6 cellular contexts compared by ENCODE assay signal in the genomic region with DNA sequence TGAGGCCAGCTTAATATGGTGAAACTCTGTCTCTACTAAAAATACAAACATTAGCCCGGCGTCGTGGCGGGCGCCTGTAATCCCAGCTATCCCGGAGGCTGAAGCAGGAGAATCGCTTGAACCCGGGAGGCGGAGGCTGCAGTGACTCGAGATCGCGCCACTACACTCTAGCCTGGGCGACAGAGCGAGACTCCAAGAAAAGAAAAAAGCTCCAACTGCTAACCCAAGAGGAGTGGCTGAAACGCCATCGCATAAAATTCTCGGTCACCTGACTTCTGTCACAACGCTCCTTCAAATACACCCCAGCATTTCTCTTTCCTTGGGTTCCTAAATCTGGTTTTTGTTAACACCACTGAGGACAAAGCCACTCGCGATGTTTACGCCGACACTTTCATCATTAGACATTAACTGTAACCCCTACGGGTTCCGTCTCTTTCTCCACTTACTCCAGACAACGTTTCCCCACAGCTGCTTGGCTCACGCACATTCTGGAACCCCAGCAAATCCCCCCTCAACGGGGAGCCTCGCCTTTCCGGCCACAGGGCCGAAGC. TPM values are rescaled to one million over a fixed set of nuclear protein-coding genes. Genes with fewer than 3 reads are reported as not detected.
DNase-seq lines count a peak whose midpoint lies in the region; ATAC-seq, FAIRE-seq and TF ChIP-seq lines count a peak whose summit lies in the region.

No MANE protein-coding gene starts in this region.

- H3K4me3 Mint-ChIP-seq in CD14-positive monocyte (peak overlapping the region; percentile 89 to 97), activated B cell treated with CpG ODN at 0.5 μM for 24 hours (peak overlapping the region; percentile 100)

- no peak for FAIRE-seq in kidney (lab: Jason Lieb, UNC)

- H3K36me3 ChIP-seq in HAP-1 (replicated peaks) (peaks cover 44% of the 10 kb centered on the region), kidney (ENCODE audit: control insufficient read depth in 1 of 2, insufficient read depth in 2 of 2, low read length in 2 of 2) (peaks cover 11 to 28% of the 10 kb centered on the region in 2 donors), vagina (peaks cover 0 to 16% of the 10 kb centered on the region in 2 donors)

- H3K9me3 Mint-ChIP-seq in CD14-positive monocyte, result peaks cover 0 to 1% (median 0%) of the 10 kb centered on the region in 7 donors
- no peaks in the 10 kb centered on the region for H3K9me3 Mint-ChIP-seq in activated B cell treated with CpG ODN at 0.5 μM for 24 hours

- CTCF ChIA-PET in activated B cell treated with CpG ODN at 0.5 μM for 24 hours (lab: Charles Lee), result interaction anchor here (0.6 to 1.4 kb wide), 5 partner anchors 24 to 370 kb away, joined by 3 to 6 read pairs (median 3); partner anchors contain the start of genes NIF3L1 and PPIL3

- in situ Hi-C loops in HAP-1 (cut with MboI; ENCODE audit: low sequenced_read_pairs), result no loop called here

- POLR2A ChIA-PET in activated B cell treated with CpG ODN at 0.5 μM for 24 hours (lab: Charles Lee), result interaction anchor here (0.6 to 2.8 kb wide), 49 partner anchors 8 to 1780 kb away, joined by 3 to 117 read pairs (median 6); partner anchors contain the start of genes ALS2, BZW1, CASP8 and CFLAR

- H3K4me3 ChIP-seq in HAP-1 (peak overlapping the region; percentile 98), kidney (ENCODE audit: low read length in 2 of 2) (peak overlapping the region; percentile 90 to 100), vagina (peak overlapping the region; percentile 60 to 100)

- H3K27ac ChIP-seq in kidney (ENCODE audit: low read depth in 2 of 2, low read length in 2 of 2), result peak overlapping the region; percentile 100
- peak overlapping the region; percentile 100 for H3K27ac ChIP-seq in vagina

- H3K27me3 ChIP-seq in HAP-1 (ENCODE audit: low read depth) (no peaks in the 10 kb centered on the region), vagina (no peaks in the 10 kb centered on the region)

- TF ChIP-seq CTCF in CD14-positive monocyte (IDR thresholded peaks at IDR 0.05), result no peak
- no peak for TF ChIP-seq CTCF in activated B cell treated with CpG ODN at 0.5 μM for 24 hours (IDR thresholded peaks at IDR 0.05)
- TF ChIP-seq CTCF in kidney (IDR thresholded peaks at IDR 0.05; ENCODE audit: borderline replicate concordance, extremely low read depth, insufficient read depth), result no peak
- TF ChIP-seq CTCF in vagina (IDR thresholded peaks at IDR 0.05), result no peak

- intact Hi-C loops in CD14-positive monocyte (cut with micrococcal nuclease), result loop anchor here (2.0 to 10.0 kb wide), 4 partner anchors 25 to 229 kb away; partner anchors contain the start of genes BZW1 (in 2 of the 2), NIF3L1 (in 1 of the 2) and PPIL3 (in 1 of the 2)
- intact Hi-C loops in activated B cell treated with CpG ODN at 0.5 μM for 24 hours (cut with micrococcal nuclease), result loop anchor here (1.0 to 10.0 kb wide), 12 partner anchors 26 to 1404 kb away; partner anchors contain the start of genes ALS2, BZW1, C2orf69 and HYCC2
- intact Hi-C loops in kidney (cut with DNase I), result no loop called here
- intact Hi-C loops in vagina (cut with DNase I), result loop anchor here (5.0 kb wide), 1 partner anchor 51 kb away; the partner anchor contains the start of gene BZW1

- H3K4me1 ChIP-seq in HAP-1 (peaks cover 16% of the 10 kb centered on the region), kidney (ENCODE audit: control insufficient read depth in 1 of 2, insufficient read depth in 1 of 2, low read depth in 1 of 2, low read length in 2 of 2) (peaks cover 4 to 8% of the 10 kb centered on the region in 2 donors), vagina (peaks cover 62% of the 10 kb centered on the region)

- H3K27ac Mint-ChIP-seq in CD14-positive monocyte (peak overlapping the region; percentile 98 to 100 (median 100)), activated B cell treated with CpG ODN at 0.5 μM for 24 hours (peak overlapping the region; percentile 100)

- peaks cover 44% of the 10 kb centered on the region for H3K4me1 Mint-ChIP-seq in CD14-positive monocyte
- peaks cover 48% of the 10 kb centered on the region for H3K4me1 Mint-ChIP-seq in activated B cell treated with CpG ODN at 0.5 μM for 24 hours

- H3K9ac ChIP-seq in kidney (ENCODE audit: low read length in 2 of 2), result peak overlapping the region; percentile 100

- peak; percentile 13 for ATAC-seq in activated B cell treated with CpG ODN at 0.5 μM for 24 hours (ENCODE audit: low read depth)
- no peak for ATAC-seq in GM18502 (IDR thresholded peaks at IDR 0.05; ENCODE audit: poor library complexity, unreplicated experiment)

- H3K27me3 Mint-ChIP-seq in CD14-positive monocyte (ENCODE audit: low read depth in 3 of 3) (no peaks in the 10 kb centered on the region), activated B cell treated with CpG ODN at 0.5 μM for 24 hours (no peaks in the 10 kb centered on the region)

- H3K9me3 ChIP-seq in HAP-1 (no peaks in the 10 kb centered on the region), kidney (ENCODE audit: control insufficient read depth in 1 of 2, low read length in 2 of 2) (no peaks in the 10 kb centered on the region), vagina (no peaks in the 10 kb centered on the region)

- peaks cover 28 to 36% of the 10 kb centered on the region in 2 donors for H3K36me3 Mint-ChIP-seq in CD14-positive monocyte
- H3K36me3 Mint-ChIP-seq in activated B cell treated with CpG ODN at 0.5 μM for 24 hours (ENCODE audit: low read depth), result peaks cover 54% of the 10 kb centered on the region

- no peak for DNase-seq in CD14-positive monocyte (ENCODE audit: low spot score)
- peak in 1 of 2 experiments; percentile 28 for DNase-seq in HAP-1 (ENCODE audit: low spot score in 2 of 2)
- peak; percentile 28 for DNase-seq in activated B cell treated with CpG ODN at 0.5 μM for 24 hours
- DNase-seq in kidney, result no peak
- DNase-seq in vagina (ENCODE audit: extremely low spot score in 2 of 2), result no peak

- no peak for TF ChIP-seq POLR2A in vagina (IDR thresholded peaks at IDR 0.05)

RNA-seq across cellular contexts. Expression of gene CLK1, which starts 0.7 kb away (rescaled TPM):
- polyA plus RNA-seq in CD14-positive monocyte (1 to 10 TPM; 7.5 to 8.2 TPM), kidney (ENCODE audit: insufficient read depth, low read depth, low replicate concordance) (91.4 TPM)
- total RNA-seq in activated B cell treated with CpG ODN at 0.5 μM for 24 hours (173 and 203 TPM in 2 replicates), kidney (108 TPM), vagina (184 TPM)

RNA-seq across cellular contexts. Expression of gene PPIL3, which starts 25.1 kb away (rescaled TPM):
- polyA plus RNA-seq in CD14-positive monocyte (10 to 100 TPM; 12.3 to 20.4 TPM), kidney (ENCODE audit: insufficient read depth, low read depth, low replicate concordance) (27.0 TPM)
- total RNA-seq in activated B cell treated with CpG ODN at 0.5 μM for 24 hours (43.5 and 52.5 TPM in 2 replicates), kidney (26.7 TPM), vagina (16.2 TPM)

RNA-seq across cellular contexts. Expression of gene NIF3L1, which starts 25.4 kb away (rescaled TPM):
- polyA plus RNA-seq in CD14-positive monocyte (10 to 100 TPM; 16.9 to 18.0 TPM), kidney (ENCODE audit: insufficient read depth, low read depth, low replicate concordance) (29.7 TPM)
- total RNA-seq in activated B cell treated with CpG ODN at 0.5 μM for 24 hours (32.2 and 32.3 TPM in 2 replicates), kidney (24.6 TPM), vagina (18.7 TPM)

RNA-seq across cellular contexts. Expression of gene BZW1, which starts 52.0 kb away (rescaled TPM):
- polyA plus RNA-seq in CD14-positive monocyte (100 to 1,000 TPM; 202 to 221 TPM), kidney (ENCODE audit: insufficient read depth, low read depth, low replicate concordance) (50.5 TPM)
- total RNA-seq in activated B cell treated with CpG ODN at 0.5 μM for 24 hours (174 and 197 TPM in 2 replicates), kidney (188 TPM), vagina (128 TPM)
